ENCODE assay signal across 17 cellular contexts in genomic region chr16:56561126-56561525, GRCh38. TPM values are rescaled to one million over a fixed set of nuclear protein-coding genes. Genes with fewer than 3 reads are reported as not detected.
A peak's percentile ranks its signal among the peaks of the same experiment; 100 is the strongest.
DNase-seq lines count a peak whose midpoint lies in the region; ATAC-seq and TF ChIP-seq lines count a peak whose summit lies in the region.
"Had no signal": no experiment of that assay in that cellular context is flagged by ENCODE, and none has a peak within 500 bp of the region (broad histone marks: within the 10 kb centered on the region; RNA-seq: fewer than 3 reads in every experiment).

No MANE protein-coding gene starts in this region.

- H3K27ac Mint-ChIP-seq in CD4-positive, CD25-positive, alpha-beta regulatory T cell: peak overlapping the region in 2 of 3 donors; percentile 12 to 13
- peak overlapping the region; percentile 46 for H3K27ac Mint-ChIP-seq in nephron progenitor cell
- H3K27ac Mint-ChIP-seq: CD4-positive, alpha-beta T cell had no signal

- H3K4me3 ChIP-seq in CD4-positive, CD25-positive, alpha-beta regulatory T cell (ENCODE audit: low read depth, low read length): no peak overlapping the region
- H3K4me3 ChIP-seq: A549, GM23248, HAP-1 had no signal

- no peaks in the 10 kb centered on the region for H3K4me1 ChIP-seq in CD4-positive, CD25-positive, alpha-beta regulatory T cell (ENCODE audit: control insufficient read depth, insufficient read depth, low read length, poor library complexity, severe bottlenecking)
- H3K4me1 ChIP-seq: Caco-2, HAP-1 had no signal

- H3K4me1 Mint-ChIP-seq in CD4-positive, CD25-positive, alpha-beta regulatory T cell: peaks cover 0 to 4% (median 1%) of the 10 kb centered on the region in 4 donors
- H3K4me1 Mint-ChIP-seq in nephron progenitor cell: peaks cover 10% of the 10 kb centered on the region

- H3K9me3 ChIP-seq in CD4-positive, CD25-positive, alpha-beta regulatory T cell (ENCODE audit: control insufficient read depth in 2 of 2, low read length in 2 of 2): no peaks in the 10 kb centered on the region
- H3K9me3 ChIP-seq: A549, Caco-2, HAP-1 had no signal

- H3K4me3 Mint-ChIP-seq in CD4-positive, CD25-positive, alpha-beta regulatory T cell: no peak overlapping the region
- H3K4me3 Mint-ChIP-seq in nephron progenitor cell: no peak overlapping the region
- H3K4me3 Mint-ChIP-seq: CD4-positive, alpha-beta T cell had no signal

- H3K27me3 ChIP-seq in CD4-positive, CD25-positive, alpha-beta regulatory T cell (ENCODE audit: control insufficient read depth, insufficient read depth, low read length): peaks cover 3% of the 10 kb centered on the region

- ATAC-seq in CD4-positive, CD25-positive, alpha-beta regulatory T cell (ENCODE audit: low read depth in 2 of 2): no peak
- ATAC-seq: A549 had no signal

- peak; percentile 38 for DNase-seq in NCI-H2171 treated with DMSO at 0.1 percent for 48 hours (lab: John Stamatoyannopoulos, UW)
- DNase-seq in NCI-H2171 (lab: John Stamatoyannopoulos, UW): no peak
- no peak for DNase-seq in CD4-positive, CD25-positive, alpha-beta regulatory T cell
- DNase-seq in nephron progenitor cell: no peak
- no peak for DNase-seq in AML-193 (lab: John Stamatoyannopoulos, UW)
- DNase-seq in NCI-H146 treated with DMSO at 0.1 percent for 48 hours (lab: John Stamatoyannopoulos, UW; ENCODE audit: unreplicated experiment): no peak
- no peak for DNase-seq in NCI-H2227 treated with DMSO at 0.1 percent for 48 hours (lab: John Stamatoyannopoulos, UW)
- DNase-seq: C1 segment of cervical spinal cord; Caco-2; CD4-positive, alpha-beta T cell; GM23248 had no signal

- H3K27ac ChIP-seq in CD4-positive, CD25-positive, alpha-beta regulatory T cell (ENCODE audit: insufficient read depth, low read length, poor library complexity, severe bottlenecking): no peak overlapping the region
- H3K27ac ChIP-seq: 22Rv1, A549, GM23248, HL-60 had no signal

- no peaks in the 10 kb centered on the region for H3K36me3 Mint-ChIP-seq in CD4-positive, CD25-positive, alpha-beta regulatory T cell
- no peaks in the 10 kb centered on the region for H3K36me3 Mint-ChIP-seq in nephron progenitor cell (ENCODE audit: low read depth)

- H3K27me3 Mint-ChIP-seq in CD4-positive, CD25-positive, alpha-beta regulatory T cell: peaks cover 38% of the 10 kb centered on the region
- H3K27me3 Mint-ChIP-seq in nephron progenitor cell (ENCODE audit: low read depth, poor library complexity): peaks cover 36% of the 10 kb centered on the region

- TF ChIP-seq CTCF in nephron progenitor cell (IDR thresholded peaks at IDR 0.05): no peak

- H3K36me3 ChIP-seq in CD4-positive, CD25-positive, alpha-beta regulatory T cell (ENCODE audit: control insufficient read depth, insufficient read depth, low read length): no peaks in the 10 kb centered on the region
- H3K36me3 ChIP-seq: HAP-1 had no signal

- no peaks in the 10 kb centered on the region for H3K9me3 Mint-ChIP-seq in CD4-positive, CD25-positive, alpha-beta regulatory T cell
- no peaks in the 10 kb centered on the region for H3K9me3 Mint-ChIP-seq in nephron progenitor cell
- H3K9me3 Mint-ChIP-seq: CD4-positive, alpha-beta T cell had no signal

RNA-seq across cellular contexts. Expression of gene MT4, which starts 3.7 kb away (rescaled TPM):
- total RNA-seq in CD4-positive, CD25-positive, alpha-beta regulatory T cell: not detected
- not detected for polyA plus RNA-seq in CD4-positive, CD25-positive, alpha-beta regulatory T cell
- total RNA-seq: Caco-2; CD4-positive, alpha-beta T cell; GM23248; H4; HT1080 had no signal
- polyA plus RNA-seq: A549, GM23248 had no signal

RNA-seq across cellular contexts. Expression of gene MT3, which starts 28.2 kb away (rescaled TPM):
- total RNA-seq in CD4-positive, CD25-positive, alpha-beta regulatory T cell: not detected
- polyA plus RNA-seq in CD4-positive, CD25-positive, alpha-beta regulatory T cell: 1 to 10 TPM in 1 of 4 donors, not detected in 3; 1.2 TPM
- total RNA-seq: Caco-2, GM23248, H4, HT1080 had no signal
- polyA plus RNA-seq: GM23248 had no signal

RNA-seq across cellular contexts. Expression of gene BBS2, which starts 41.3 kb away (rescaled TPM):
- total RNA-seq in CD4-positive, CD25-positive, alpha-beta regulatory T cell: 46.5 TPM
- 10 to 100 TPM; 24.8 to 39.2 (median 33.6) TPM for polyA plus RNA-seq in CD4-positive, CD25-positive, alpha-beta regulatory T cell

RNA-seq across cellular contexts. Expression of gene MT2A, which starts 47.3 kb away (rescaled TPM):
- total RNA-seq in CD4-positive, CD25-positive, alpha-beta regulatory T cell: 110 TPM
- polyA plus RNA-seq in CD4-positive, CD25-positive, alpha-beta regulatory T cell: 100 to 1,000 TPM; 103 to 444 (median 261) TPM
